ENCODE assay signal across 1 cellular context in genomic region chr12:52903855-52904508, GRCh38.
TF ChIP-seq lines count a peak whose summit lies in the region.

No MANE protein-coding gene starts in this region.

TF ChIP-seq in H1, 55 proteins besides CTCF, POLR2A, EP300 and RAD21:
- TF ChIP-seq JUN (IDR thresholded peaks at IDR 0.05; ENCODE audit: low read depth, low read length) (0 out of 2 replicates have a peak, but pooled peaks have one; percentile 32), JUND (IDR thresholded peaks at IDR 0.05; ENCODE audit: low read length) (peak; percentile 93), CBX8 (IDR thresholded peaks at IDR 0.05; ENCODE audit: borderline replicate concordance, low read depth, low read length) (no peak), KDM4A (IDR thresholded peaks at IDR 0.05; ENCODE audit: low read depth, low read length, severe bottlenecking) (no peak), ATF3 (IDR thresholded peaks at IDR 0.05; ENCODE audit: insufficient read depth, low read depth, low read length) (0 out of 2 replicates have a peak, but pooled peaks have one; percentile 4), EGR1 (IDR thresholded peaks at IDR 0.05; ENCODE audit: borderline replicate concordance, low read depth, low read length) (peak; percentile 80; the same call in 1 of the 2 replicates), SAP30 (IDR thresholded peaks at IDR 0.05; ENCODE audit: insufficient read depth, insufficient replicate concordance, low read length) (peak; percentile 38), FOSL1 (IDR thresholded peaks at IDR 0.05; ENCODE audit: insufficient read depth, low read depth, low read length) (0 out of 2 replicates have a peak, but pooled peaks have one; percentile 38)
